In genomic region chr6:48560408-48560807, GRCh38 we compare ENCODE assay signal across 13 cellular contexts.
DNase-seq lines count a peak whose midpoint lies in the region; ATAC-seq and TF ChIP-seq lines count a peak whose summit lies in the region.
"Had no signal": no experiment of that assay in that cellular context is flagged by ENCODE, and none has a peak within 500 bp of the region (broad histone marks: within the 10 kb centered on the region; RNA-seq: fewer than 3 reads in every experiment).

No MANE protein-coding gene starts in this region.

- H3K36me3 ChIP-seq in MG63, result no peaks in the 10 kb centered on the region
- H3K36me3 ChIP-seq in BE2C, result no peaks in the 10 kb centered on the region

- no peak for TF ChIP-seq CTCF in cardiac fibroblast (IDR thresholded peaks at IDR 0.05; ENCODE audit: low read depth, low read length)
- no peak for TF ChIP-seq CTCF in BE2C (IDR thresholded peaks at IDR 0.05; ENCODE audit: low read depth, low read length)

- no peaks in the 10 kb centered on the region for H3K4me1 ChIP-seq in BE2C
- H3K4me1 ChIP-seq: psoas muscle had no signal

- peak; percentile 43 for DNase-seq in EH (ENCODE audit: low read depth)
- peak; percentile 63 for DNase-seq in MG63
- DNase-seq in cardiac fibroblast (ENCODE audit: low read depth in 2 of 2), result peak; percentile 42 to 57
- DNase-seq in kidney tubule cell (ENCODE audit: low spot score), result peak; percentile 80
- no peak for DNase-seq in BE2C
- no peak for DNase-seq in mucosa of gallbladder (ENCODE audit: low spot score)
- DNase-seq in DMS79 (lab: John Stamatoyannopoulos, UW), result no peak
- DNase-seq: AML-193; NCI-H2081; psoas muscle; SHP77; stimulated activated CD8-positive, alpha-beta memory T cell treated with anti-CD3 and anti-CD28 coated beads, Interleukin-4, amount 100 ng/mL, for 48 hours had no signal

- H3K4me3 ChIP-seq in MG63, result no peak overlapping the region
- H3K4me3 ChIP-seq in cardiac fibroblast (replicated peaks in 1 of 2; ENCODE audit: low read depth in 2 of 2, low read length in 2 of 2), result no peak overlapping the region
- H3K4me3 ChIP-seq in BE2C (ENCODE audit: low read depth, low read length), result no peak overlapping the region
- H3K4me3 ChIP-seq: psoas muscle had no signal

- H3K27me3 ChIP-seq in MG63 (no peaks in the 10 kb centered on the region), BE2C (no peaks in the 10 kb centered on the region)

- H3K9me3 ChIP-seq in MG63 (no peaks in the 10 kb centered on the region), BE2C (no peaks in the 10 kb centered on the region)

- ATAC-seq in HG02884 (IDR thresholded peaks at IDR 0.05; ENCODE audit: unreplicated experiment), result no peak
- ATAC-seq: psoas muscle had no signal

Comparison
In these comparisons a context has a peak if more than half of its experiments do, and no peak if none do; other contexts are left out.
1. DNase-seq: peak in EH (single experiment), MG63 (single experiment), cardiac fibroblast (2 of 2) and kidney tubule cell (single experiment); none in BE2C (single experiment), mucosa of gallbladder (single experiment) and DMS79 (single experiment).